Comparison of ENCODE assay signal across 1 cellular context in the genomic region with DNA sequence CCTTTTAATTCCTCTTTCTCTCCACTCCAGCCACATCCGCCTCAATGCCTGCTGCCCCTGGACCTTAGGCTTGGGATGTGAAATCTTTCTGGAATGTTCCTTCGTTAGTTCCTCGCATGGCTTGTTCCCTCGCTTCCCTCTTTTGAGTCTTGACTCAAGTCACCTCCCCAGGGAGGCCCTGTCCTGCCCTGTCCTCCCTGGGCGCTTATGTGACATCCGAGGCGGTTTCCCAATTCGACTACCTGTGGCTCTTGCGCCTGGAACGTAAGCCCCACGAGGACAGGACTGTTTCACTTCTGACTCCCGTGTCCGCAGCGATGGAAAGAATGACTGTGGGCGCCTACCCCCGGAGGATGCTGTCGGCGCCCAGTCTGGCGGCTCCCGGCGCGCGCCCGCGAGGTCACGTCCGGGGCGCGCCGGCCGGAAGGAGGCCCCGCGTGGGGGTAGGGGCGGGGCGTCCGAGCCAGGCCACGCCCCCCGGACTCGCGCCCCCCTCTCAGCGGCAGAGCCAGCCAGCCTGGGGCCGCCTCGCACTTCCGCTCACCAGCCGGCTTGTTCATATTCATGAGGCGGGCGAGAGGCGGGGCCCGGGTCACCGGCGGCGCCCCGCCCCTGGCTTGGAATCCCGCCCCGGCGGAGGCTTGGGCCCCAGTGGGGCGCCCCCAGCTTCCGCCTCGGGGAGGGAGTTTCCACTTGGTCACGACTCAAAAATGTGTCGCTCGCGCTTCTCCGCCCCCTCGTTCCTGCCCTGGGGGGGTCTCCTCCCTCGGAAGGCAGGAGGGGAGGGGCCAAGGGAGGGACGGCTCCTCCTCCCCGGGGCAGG.
TF ChIP-seq lines count a peak whose summit lies in the region.

No MANE protein-coding gene starts in this region.

TF ChIP-seq in HCT116, 20 proteins besides CTCF, POLR2A, EP300 and RAD21 (continued from another document):
- TF ChIP-seq, protein P1, sequence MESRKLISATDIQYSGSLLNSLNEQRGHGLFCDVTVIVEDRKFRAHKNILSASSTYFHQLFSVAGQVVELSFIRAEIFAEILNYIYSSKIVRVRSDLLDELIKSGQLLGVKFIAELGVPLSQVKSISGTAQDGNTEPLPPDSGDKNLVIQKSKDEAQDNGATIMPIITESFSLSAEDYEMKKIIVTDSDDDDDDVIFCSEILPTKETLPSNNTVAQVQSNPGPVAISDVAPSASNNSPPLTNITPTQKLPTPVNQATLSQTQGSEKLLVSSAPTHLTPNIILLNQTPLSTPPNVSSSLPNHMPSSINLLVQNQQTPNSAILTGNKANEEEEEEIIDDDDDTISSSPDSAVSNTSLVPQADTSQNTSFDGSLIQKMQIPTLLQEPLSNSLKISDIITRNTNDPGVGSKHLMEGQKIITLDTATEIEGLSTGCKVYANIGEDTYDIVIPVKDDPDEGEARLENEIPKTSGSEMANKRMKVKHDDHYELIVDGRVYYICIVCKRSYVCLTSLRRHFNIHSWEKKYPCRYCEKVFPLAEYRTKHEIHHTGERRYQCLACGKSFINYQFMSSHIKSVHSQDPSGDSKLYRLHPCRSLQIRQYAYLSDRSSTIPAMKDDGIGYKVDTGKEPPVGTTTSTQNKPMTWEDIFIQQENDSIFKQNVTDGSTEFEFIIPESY (IDR thresholded peaks at IDR 0.05; ENCODE audit: extremely low read depth, insufficient replicate concordance, low read length): peak; percentile 38
- peak; percentile 81 for TF ChIP-seq POLR2AphosphoS5 (IDR thresholded peaks at IDR 0.05; ENCODE audit: low read depth, low read length)
- TF ChIP-seq YY1 (IDR thresholded peaks at IDR 0.05; ENCODE audit: extremely low read depth, insufficient replicate concordance, low read depth, low read length): peak; percentile 15
